ENCODE assay signal across 18 cellular contexts in the genomic region with DNA sequence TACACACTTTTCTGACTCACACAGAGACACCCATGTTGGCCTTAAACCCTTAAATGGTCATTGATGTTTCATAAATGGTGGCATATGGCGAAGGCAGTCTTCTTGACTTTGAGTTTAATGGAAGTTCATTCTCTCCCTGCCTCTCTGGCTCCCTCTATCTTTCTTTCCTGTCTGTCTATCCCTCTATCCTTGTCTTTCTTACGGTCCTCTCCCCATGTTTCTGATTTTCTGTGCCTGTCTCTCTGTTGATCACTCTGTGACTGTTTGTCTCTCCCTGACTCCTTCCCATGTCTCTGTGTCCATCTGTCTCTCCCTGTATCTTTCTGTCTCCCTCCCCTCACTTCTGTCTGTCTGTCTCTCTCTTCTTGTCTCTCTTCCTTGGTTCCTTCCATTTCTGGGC. TPM values are rescaled to one million over a fixed set of nuclear protein-coding genes. Genes with fewer than 3 reads are reported as not detected.
A peak's percentile ranks its signal among the peaks of the same experiment; 100 is the strongest.
DNase-seq lines count a peak whose midpoint lies in the region; ATAC-seq and TF ChIP-seq lines count a peak whose summit lies in the region.
"Had no signal": no experiment of that assay in that cellular context is flagged by ENCODE, and none has a peak within 500 bp of the region (broad histone marks: within the 10 kb centered on the region; RNA-seq: fewer than 3 reads in every experiment).

No MANE protein-coding gene starts in this region.

- intact Hi-C loops in OCI-LY7 (cut with micrococcal nuclease; ENCODE audit: unreplicated experiment) (no loop called here), transverse colon (cut with DNase I; ENCODE audit: low total_unique reads) (no loop called here)

- 61 to 77% methylated on average over 2 of the region's 2 CpGs for WGBS in endodermal cell (ENCODE audit: insufficient coverage in 1 of 2, insufficient read length in 1 of 2), 2 experiments
- 73 to 88% methylated on average over 2 of the region's 2 CpGs for WGBS in transverse colon (ENCODE audit: low coverage in 1 of 2), 2 donors

- peaks cover 13% of the 10 kb centered on the region for H3K4me1 ChIP-seq in OCI-LY7 (ENCODE audit: insufficient read depth, low read length, poor library complexity, severe bottlenecking)
- H3K4me1 ChIP-seq in endodermal cell (ENCODE audit: control insufficient read depth, insufficient read depth, low read length), result no peaks in the 10 kb centered on the region
- H3K4me1 ChIP-seq in transverse colon, result peaks cover 6 to 11% (median 9%) of the 10 kb centered on the region in 4 donors

- no peaks in the 10 kb centered on the region for H3K36me3 Mint-ChIP-seq in endodermal cell (ENCODE audit: low read depth)

- H3K27me3 ChIP-seq in endodermal cell (ENCODE audit: control insufficient read depth, insufficient read depth, low read length, poor library complexity, severe bottlenecking) (peaks cover 14% of the 10 kb centered on the region), WERI-Rb-1 (ENCODE audit: insufficient read depth, low read depth, severe bottlenecking) (no peaks in the 10 kb centered on the region), transverse colon (peaks cover 14% of the 10 kb centered on the region)
- H3K27me3 ChIP-seq: SJCRH30 had no signal

- no peaks in the 10 kb centered on the region for H3K9me3 Mint-ChIP-seq in endodermal cell

- no peak for ATAC-seq in GM21825 (IDR thresholded peaks at IDR 0.05; ENCODE audit: unreplicated experiment)
- ATAC-seq: left lung had no signal

- no peaks in the 10 kb centered on the region for H3K79me2 ChIP-seq in OCI-LY7 (ENCODE audit: insufficient read depth, low read depth, low read length)

- H3K4me3 ChIP-seq in OCI-LY7 (ENCODE audit: low read depth, low read length, poor library complexity, severe bottlenecking), result no peak overlapping the region
- no peak overlapping the region for H3K4me3 ChIP-seq in endodermal cell (ENCODE audit: low read length)
- no peak overlapping the region for H3K4me3 ChIP-seq in WERI-Rb-1 (ENCODE audit: low read depth, low read length)
- no peak overlapping the region for H3K4me3 ChIP-seq in transverse colon
- H3K4me3 ChIP-seq: left lung, SJCRH30 had no signal

- TF ChIP-seq CTCF in 22Rv1 (IDR thresholded peaks at IDR 0.05) (peak; percentile 2; the same call in 1 of the 2 replicates), OCI-LY7 (conservative IDR thresholded peaks at IDR 0.05; ENCODE audit: low read length) (peak; percentile 42), endodermal cell (conservative IDR thresholded peaks at IDR 0.05) (peak; percentile 58), WERI-Rb-1 (IDR thresholded peaks at IDR 0.05; ENCODE audit: low read depth, low read length) (no peak), transverse colon (IDR thresholded peaks at IDR 0.05) (no peak)

- H3K27ac ChIP-seq in 22Rv1, result no peak overlapping the region
- no peak overlapping the region for H3K27ac ChIP-seq in OCI-LY7 (ENCODE audit: low read depth, low read length, poor library complexity, severe bottlenecking)
- H3K27ac ChIP-seq in endodermal cell (ENCODE audit: low read depth, low read length), result no peak overlapping the region
- no peak overlapping the region for H3K27ac ChIP-seq in WERI-Rb-1
- H3K27ac ChIP-seq in transverse colon, result no peak overlapping the region
- H3K27ac ChIP-seq: HL-60, left lung, SJCRH30 had no signal

- H4K20me1 ChIP-seq in OCI-LY7 (ENCODE audit: insufficient read depth, low read length), result no peaks in the 10 kb centered on the region

- H3K4me2 ChIP-seq in OCI-LY7 (ENCODE audit: low read length), result no peak overlapping the region

- DNase-seq in DMS114 treated with DMSO at 0.1 percent for 48 hours (lab: John Stamatoyannopoulos, UW; ENCODE audit: unreplicated experiment) (peak; percentile 32), OCI-LY7 (ENCODE audit: low spot score) (no peak), endodermal cell (no peak), WERI-Rb-1 (no peak), transverse colon (no peak), dermis blood vessel endothelial cell (no peak)
- DNase-seq: activated CD4-positive, alpha-beta T cell treated with anti-CD3 and anti-CD28 coated beads, Interleukin-2, amount 10 ng/mL, durations not matched to agents 24 days and 14 days; activated CD8-positive, alpha-beta memory T cell treated with anti-CD3 and anti-CD28 coated beads, Interleukin-2, amount 50 U/mL, for 48 hours; anterior cingulate cortex; Karpas-422; left lung; NCI-H146; SJCRH30; stimulated activated CD4-positive, alpha-beta T cell treated with anti-CD3 and anti-CD28 coated beads, Interleukin-4, amount 100 ng/mL, for 24 hours; T1000 had no signal

- no peaks in the 10 kb centered on the region for H3K9me2 ChIP-seq in OCI-LY7 (ENCODE audit: insufficient read depth, low read length)

- CTCF ChIA-PET in OCI-LY7 (lab: Charles Lee; ENCODE audit: unreplicated experiment), result no interaction called here

- H3K27me3 Mint-ChIP-seq in endodermal cell (ENCODE audit: insufficient read depth), result peaks cover 45% of the 10 kb centered on the region

- TF ChIP-seq POLR2A in transverse colon (IDR thresholded peaks at IDR 0.05), result no peak

- TF ChIP-seq EP300 in transverse colon (IDR thresholded peaks at IDR 0.05; ENCODE audit: low read depth), result no peak

- no peak overlapping the region for H2AFZ ChIP-seq in OCI-LY7 (ENCODE audit: low read length)

- no peak overlapping the region for H3K9ac ChIP-seq in endodermal cell (ENCODE audit: extremely low read depth, low read length, poor library complexity, severe bottlenecking)

- in situ Hi-C loops in transverse colon (cut with MboI; ENCODE audit: low pct_ligation_motif_present in 1 of 4, low pct_unique_long_range_greater_than_20kb in 1 of 4, low sequenced_read_pairs in 3 of 4), result loop anchor here in 2 of 4 donors (10.0 kb wide), 1 partner anchor 61 kb away; no protein-coding TSS in a partner anchor

- POLR2A ChIA-PET in OCI-LY7 (lab: Charles Lee), result no interaction called here

- BruUV-seq in OCI-LY7 (replicated peaks; lab: Mats Ljungman, UMichigan), result no TSS peak

- peaks cover 7% of the 10 kb centered on the region for H3K4me1 Mint-ChIP-seq in endodermal cell

- no peak overlapping the region for H3K27ac Mint-ChIP-seq in endodermal cell
- H3K27ac Mint-ChIP-seq: activated CD4-positive, alpha-beta T cell treated with anti-CD3 and anti-CD28 coated beads, Interleukin-2, amount 10 ng/mL, durations not matched to agents 24 days and 14 days had no signal

- no peaks in the 10 kb centered on the region for H3K36me3 ChIP-seq in OCI-LY7 (ENCODE audit: insufficient read depth, low read length)
- no peaks in the 10 kb centered on the region for H3K36me3 ChIP-seq in endodermal cell (ENCODE audit: control insufficient read depth, insufficient read depth, low read length)
- peaks cover 35% of the 10 kb centered on the region for H3K36me3 ChIP-seq in WERI-Rb-1
- no peaks in the 10 kb centered on the region for H3K36me3 ChIP-seq in transverse colon
- H3K36me3 ChIP-seq: left lung, SJCRH30 had no signal

- H3K9me3 ChIP-seq in OCI-LY7 (ENCODE audit: low read length) (no peaks in the 10 kb centered on the region), endodermal cell (ENCODE audit: control insufficient read depth, low read length) (no peaks in the 10 kb centered on the region), WERI-Rb-1 (ENCODE audit: severe bottlenecking) (peaks cover 5% of the 10 kb centered on the region), transverse colon (no peaks in the 10 kb centered on the region)
- H3K9me3 ChIP-seq: SJCRH30 had no signal

- no peak overlapping the region for H3K4me3 Mint-ChIP-seq in endodermal cell
- H3K4me3 Mint-ChIP-seq: activated CD4-positive, alpha-beta T cell treated with anti-CD3 and anti-CD28 coated beads, Interleukin-2, amount 10 ng/mL, durations not matched to agents 24 days and 14 days had no signal

RNA-seq across cellular contexts. Expression of gene SHKBP1, which starts 43.2 kb away (rescaled TPM):
- 42.0 and 49.4 TPM in 2 replicates for total RNA-seq in OCI-LY7 (2014; rRNA removed; shearing (Covaris generic))
- total RNA-seq in OCI-LY7 (2022) (115 and 130 TPM in 2 replicates), endodermal cell (100 to 1,000 TPM; 110 TPM), transverse colon (100 to 1,000 TPM in 1 of 4 donors, 10 to 100 TPM in 3; 58.7 to 111 (median 60.9) TPM), dermis blood vessel endothelial cell (27.7 and 67.0 TPM in 2 replicates)
- polyA plus RNA-seq in endodermal cell (2013, experiment 1 of 2), result 90.9 TPM
- 81.4 TPM for polyA plus RNA-seq in endodermal cell (2013, experiment 2 of 2)

Comparison
In these comparisons a context has a peak if more than half of its experiments do, and no peak if none do; other contexts are left out.
1. CTCF ChIP-seq: peak in 22Rv1 (single experiment), OCI-LY7 (single experiment) and endodermal cell (single experiment); none in WERI-Rb-1 (single experiment) and transverse colon (0 of 5).